Comparison of ENCODE assay signal across 1 cellular context in the genomic region with DNA sequence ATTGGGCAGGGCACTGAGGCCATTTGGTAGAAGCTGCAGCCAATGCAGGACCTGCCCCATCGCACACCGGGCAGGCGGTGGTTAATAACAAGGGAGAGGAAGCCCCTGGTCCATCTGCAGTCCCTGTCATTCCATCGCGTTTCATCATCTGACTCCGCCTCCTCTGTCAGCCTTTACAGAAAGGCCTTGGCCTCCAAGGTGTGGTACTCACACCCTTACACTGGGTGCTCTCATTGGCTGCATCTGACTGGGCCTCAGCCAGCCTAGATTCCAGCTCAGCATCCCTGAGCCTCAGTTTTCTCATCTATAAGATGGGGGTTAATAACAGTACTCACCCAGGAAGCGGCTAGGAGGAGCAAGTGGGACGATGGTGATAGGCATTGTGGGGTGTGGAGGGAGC.
TF ChIP-seq lines count a peak whose summit lies in the region.

No MANE protein-coding gene starts in this region.

TF ChIP-seq in HCT116, 20 proteins besides CTCF, POLR2A, EP300 and RAD21 (continued from another document):
- no peak for TF ChIP-seq ZBTB33 (IDR thresholded peaks at IDR 0.05; ENCODE audit: extremely low read depth, insufficient replicate concordance, low read length)
- TF ChIP-seq EZH2phosphoT487 (IDR thresholded peaks at IDR 0.05; ENCODE audit: borderline replicate concordance) = no peak
- no peak for TF ChIP-seq ZFX (IDR thresholded peaks at IDR 0.05)
- TF ChIP-seq CBX3 (IDR thresholded peaks at IDR 0.05; ENCODE audit: low read depth) = no peak
